ENCODE assay signal across 18 cellular contexts in genomic region chr3:122272889-122273288, GRCh38. TPM values are rescaled to one million over a fixed set of nuclear protein-coding genes. Genes with fewer than 3 reads are reported as not detected.
"Had no signal": no experiment of that assay in that cellular context is flagged by ENCODE, and none has a peak within 500 bp of the region (broad histone marks: within the 10 kb centered on the region; RNA-seq: fewer than 3 reads in every experiment).

No MANE protein-coding gene starts in this region.

- DNase-seq: activated CD4-positive, alpha-beta T cell treated with anti-CD3 and anti-CD28 coated beads for 48 hours; activated naive CD4-positive, alpha-beta T cell treated with anti-CD3 and anti-CD28 coated beads, Interleukin-2, amount 10 ng/mL, durations not matched to agents 7 days and 5 days; amygdala; cerebellar nuclear complex; effector memory CD8-positive, alpha-beta T cell; kidney; left ventricle myocardium inferior; sigmoid colon; stimulated activated CD4-positive, alpha-beta T cell treated with anti-CD3 and anti-CD28 coated beads, Interleukin-2, amount 100 ng/mL, for 48 hours; stimulated activated naive CD8-positive, alpha-beta T cell treated with anti-CD3 and anti-CD28 coated beads, Interleukin-15, Interleukin-2, amounts not matched to agents 100 U/mL and 50 U/mL, for 24 hours; upper lobe of left lung had no signal

- H3K27ac ChIP-seq: epithelial cell of prostate, hepatocyte, left ventricle myocardium inferior, sigmoid colon, upper lobe of left lung had no signal

- H3K4me3 ChIP-seq: hepatocyte, left ventricle myocardium inferior, sigmoid colon, upper lobe of left lung had no signal

- H3K79me2 ChIP-seq: hepatocyte had no signal

- H3K4me1 ChIP-seq: left ventricle myocardium inferior, sigmoid colon, upper lobe of left lung had no signal

- H3K36me3 ChIP-seq: left ventricle myocardium inferior, sigmoid colon, upper lobe of left lung had no signal

- H3K27me3 ChIP-seq: hepatocyte, sigmoid colon, upper lobe of left lung had no signal

- H3K27me3 Mint-ChIP-seq: dendritic cell treated with granulocyte-macrophage colony-stimulating factor and Interleukin-4, amounts not matched to agents 40 ng/mL and 50 ng/mL, for 4 days; memory B cell had no signal

- H2AFZ ChIP-seq: hepatocyte had no signal

- H3K4me2 ChIP-seq: hepatocyte had no signal

- H3K36me3 Mint-ChIP-seq: activated naive CD4-positive, alpha-beta T cell treated with anti-CD3 and anti-CD28 coated beads, Interleukin-2, amount 10 ng/mL, durations not matched to agents 7 days and 5 days; memory B cell; natural killer cell treated with Interleukin-12 subunit alpha and Interleukin-12 subunit beta and Interleukin-15 and Interleukin-18, amount 100 ng/mL, for 72 hours had no signal

- H3K4me3 Mint-ChIP-seq: activated naive CD4-positive, alpha-beta T cell treated with anti-CD3 and anti-CD28 coated beads, Interleukin-2, amount 10 ng/mL, durations not matched to agents 7 days and 5 days; dendritic cell treated with granulocyte-macrophage colony-stimulating factor and Interleukin-4, amounts not matched to agents 40 ng/mL and 50 ng/mL, for 4 days; memory B cell; natural killer cell treated with Interleukin-12 subunit alpha and Interleukin-12 subunit beta and Interleukin-15 and Interleukin-18, amount 100 ng/mL, for 72 hours had no signal

- H3K9me3 ChIP-seq: sigmoid colon, upper lobe of left lung had no signal

- ATAC-seq: effector memory CD8-positive, alpha-beta T cell; natural killer cell treated with Interleukin-12 subunit alpha and Interleukin-12 subunit beta and Interleukin-15 and Interleukin-18, amount 100 ng/mL, for 72 hours; stimulated activated naive CD8-positive, alpha-beta T cell treated with anti-CD3 and anti-CD28 coated beads, Interleukin-15, Interleukin-2, amounts not matched to agents 100 U/mL and 50 U/mL, for 24 hours had no signal

- FAIRE-seq: kidney had no signal

- H3K9me3 Mint-ChIP-seq: activated T-helper 2 cell treated with anti-CD3 and anti-CD28 coated beads, Interferon-gamma antibody, Interleukin-2, Interleukin-4, amounts not matched to agents 10 μg/mL and 5 μg/mL and 100 μg/mL, durations not matched to agents 14 hours and 24 hours and 36 hours; dendritic cell treated with granulocyte-macrophage colony-stimulating factor and Interleukin-4, amounts not matched to agents 40 ng/mL and 50 ng/mL, for 4 days; effector memory CD8-positive, alpha-beta T cell; memory B cell; natural killer cell treated with Interleukin-12 subunit alpha and Interleukin-12 subunit beta and Interleukin-15 and Interleukin-18, amount 100 ng/mL, for 72 hours had no signal

RNA-seq across cellular contexts. Expression of gene CSTA, which starts 52.2 kb away (rescaled TPM):
- total RNA-seq: activated T-helper 2 cell treated with anti-CD3 and anti-CD28 coated beads, Interferon-gamma antibody, Interleukin-2, Interleukin-4, amounts not matched to agents 10 μg/mL and 5 μg/mL and 100 μg/mL, durations not matched to agents 14 hours and 24 hours and 36 hours; hepatocyte; natural killer cell treated with Interleukin-12 subunit alpha and Interleukin-12 subunit beta and Interleukin-15 and Interleukin-18, amount 100 ng/mL, for 72 hours; temporal lobe had no signal
